11 cellular contexts compared by ENCODE assay signal in the genomic region with DNA sequence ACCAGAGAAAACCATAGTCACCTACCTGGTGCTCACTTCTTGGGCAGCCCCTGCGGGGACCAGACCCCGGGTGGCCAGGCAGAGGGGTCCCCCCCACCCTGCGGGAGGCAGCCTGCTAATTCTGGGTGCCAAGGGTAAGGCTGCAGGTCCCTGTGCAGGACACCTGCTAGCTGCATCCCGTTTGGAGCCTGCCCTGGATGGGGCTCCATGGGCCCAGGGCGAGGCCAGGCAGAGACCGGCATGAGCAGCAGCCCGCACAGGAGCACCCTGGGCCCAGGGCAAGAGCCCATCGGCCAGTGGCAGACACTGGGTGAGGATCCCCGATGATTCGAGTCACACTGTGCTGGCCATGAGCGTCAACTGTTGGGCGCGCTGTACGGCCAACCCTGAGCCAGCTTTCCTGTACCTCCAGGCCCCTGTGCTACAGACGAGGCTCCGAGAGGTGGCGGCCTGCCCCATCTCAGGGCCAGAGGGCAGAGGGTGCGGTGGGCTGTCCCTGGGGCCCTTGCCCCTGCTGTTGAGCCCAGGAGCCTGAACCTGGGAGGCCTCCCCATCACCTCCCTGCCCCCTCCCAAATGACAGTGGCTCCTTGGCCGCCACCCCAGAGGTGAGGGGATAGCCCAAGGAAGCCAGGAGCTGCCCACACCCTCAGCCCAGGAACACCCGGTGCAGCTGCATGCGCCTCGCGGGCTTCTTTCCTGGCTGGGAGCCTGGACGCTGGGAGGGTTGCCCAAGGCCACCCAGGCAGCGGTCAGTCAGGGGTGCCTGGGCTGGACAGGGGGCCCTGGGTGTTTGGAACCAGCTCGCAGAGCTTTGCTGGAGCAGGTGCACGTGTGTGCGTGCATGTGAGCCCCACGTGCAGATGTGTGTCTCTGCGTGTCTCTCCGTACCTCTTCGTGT. TPM values are rescaled to one million over a fixed set of nuclear protein-coding genes. Genes with fewer than 3 reads are reported as not detected.
DNase-seq lines count a peak whose midpoint lies in the region; TF ChIP-seq lines count a peak whose summit lies in the region.
"Had no signal": no experiment of that assay in that cellular context is flagged by ENCODE, and none has a peak within 500 bp of the region (broad histone marks: within the 10 kb centered on the region; RNA-seq: fewer than 3 reads in every experiment).

No MANE protein-coding gene starts in this region.

- TF ChIP-seq EP300 in transverse colon (IDR thresholded peaks at IDR 0.05; ENCODE audit: low read depth): no peak

- no peak overlapping the region for H3K27ac ChIP-seq in endodermal cell (ENCODE audit: low read depth, low read length)
- no peak overlapping the region for H3K27ac ChIP-seq in transverse colon

- H3K36me3 ChIP-seq in endodermal cell (ENCODE audit: control insufficient read depth, insufficient read depth, low read length) (no peaks in the 10 kb centered on the region), transverse colon (no peaks in the 10 kb centered on the region)

- peak; percentile 23 for DNase-seq in activated T-cell treated with anti-CD3 and anti-CD28 coated beads, Interleukin-2, amount 50 U/mL, for 24 hours
- no peak for DNase-seq in activated T-cell treated with anti-CD3 and anti-CD28 coated beads, Interleukin-2, amount 50 U/mL, for 48 hours
- DNase-seq in endodermal cell: peak; percentile 61
- peak; percentile 16 for DNase-seq in midbrain (lab: John Stamatoyannopoulos, UW)
- peak; percentile 11 for DNase-seq in transverse colon
- DNase-seq in GM20000 (ENCODE audit: low spot score): no peak
- no peak for DNase-seq in NOMO-1 treated with DMSO at 0.1 percent for 48 hours (lab: John Stamatoyannopoulos, UW; ENCODE audit: unreplicated experiment)
- DNase-seq in activated CD4-positive, alpha-beta T cell treated with anti-CD3 and anti-CD28 coated beads, Interleukin-2, amount 50 U/mL, for 48 hours: no peak
- DNase-seq: ACHN; activated CD4-positive, alpha-beta T cell treated with anti-CD3 and anti-CD28 coated beads, Interleukin-2, amount 50 U/mL, for 1 hour; naive B cell had no signal

- intact Hi-C loops in transverse colon (cut with DNase I; ENCODE audit: low total_unique reads): loop anchor here (5.0 kb wide), 1 partner anchor 151 kb away; no protein-coding TSS in a partner anchor

- H3K36me3 Mint-ChIP-seq in activated T-cell treated with anti-CD3 and anti-CD28 coated beads, Interleukin-2, amount 50 U/mL, for 24 hours (ENCODE audit: low read depth): no peaks in the 10 kb centered on the region
- no peaks in the 10 kb centered on the region for H3K36me3 Mint-ChIP-seq in endodermal cell (ENCODE audit: low read depth)

- H3K4me3 Mint-ChIP-seq in activated T-cell treated with anti-CD3 and anti-CD28 coated beads, Interleukin-2, amount 50 U/mL, for 24 hours: no peak overlapping the region
- H3K4me3 Mint-ChIP-seq in endodermal cell: no peak overlapping the region

- H3K4me1 Mint-ChIP-seq in activated T-cell treated with anti-CD3 and anti-CD28 coated beads, Interleukin-2, amount 50 U/mL, for 24 hours (ENCODE audit: low read depth): no peaks in the 10 kb centered on the region
- H3K4me1 Mint-ChIP-seq in endodermal cell: no peaks in the 10 kb centered on the region

- WGBS in endodermal cell (ENCODE audit: insufficient coverage in 1 of 2, insufficient read length in 1 of 2), 2 experiments: 91 to 93% methylated on average over 16 to 32 of the region's 32 CpGs
- WGBS in transverse colon (ENCODE audit: low coverage in 1 of 2), 2 donors: 83% methylated on average over 28 of the region's 32 CpGs; no CpG with 5 or more reads in 1 of the 2 donors

- H3K4me3 ChIP-seq in endodermal cell (ENCODE audit: low read length) (no peak overlapping the region), transverse colon (no peak overlapping the region)

- no peak overlapping the region for H3K27ac Mint-ChIP-seq in activated T-cell treated with anti-CD3 and anti-CD28 coated beads, Interleukin-2, amount 50 U/mL, for 24 hours
- no peak overlapping the region for H3K27ac Mint-ChIP-seq in endodermal cell

- peaks cover 60% of the 10 kb centered on the region for H3K27me3 Mint-ChIP-seq in activated T-cell treated with anti-CD3 and anti-CD28 coated beads, Interleukin-2, amount 50 U/mL, for 24 hours
- peaks cover 14% of the 10 kb centered on the region for H3K27me3 Mint-ChIP-seq in endodermal cell (ENCODE audit: insufficient read depth)

- TF ChIP-seq POLR2A in transverse colon (IDR thresholded peaks at IDR 0.05): no peak

- H3K9me3 ChIP-seq in endodermal cell (ENCODE audit: control insufficient read depth, low read length) (no peaks in the 10 kb centered on the region), transverse colon (no peaks in the 10 kb centered on the region)

- H3K9ac ChIP-seq in endodermal cell (ENCODE audit: extremely low read depth, low read length, poor library complexity, severe bottlenecking): no peak overlapping the region

- H3K27me3 ChIP-seq in endodermal cell (ENCODE audit: control insufficient read depth, insufficient read depth, low read length, poor library complexity, severe bottlenecking) (no peaks in the 10 kb centered on the region), transverse colon (peaks cover 21% of the 10 kb centered on the region)

- H3K9me3 Mint-ChIP-seq in activated T-cell treated with anti-CD3 and anti-CD28 coated beads, Interleukin-2, amount 50 U/mL, for 24 hours: no peaks in the 10 kb centered on the region
- no peaks in the 10 kb centered on the region for H3K9me3 Mint-ChIP-seq in endodermal cell
- H3K9me3 Mint-ChIP-seq: naive B cell had no signal

- in situ Hi-C loops in transverse colon (cut with MboI; ENCODE audit: low pct_ligation_motif_present in 1 of 4, low pct_unique_long_range_greater_than_20kb in 1 of 4, low sequenced_read_pairs in 3 of 4): loop anchor here in 1 of 4 donors (10.0 kb wide), 1 partner anchor 153 kb away; no protein-coding TSS in a partner anchor

- H3K4me1 ChIP-seq in endodermal cell (ENCODE audit: control insufficient read depth, insufficient read depth, low read length) (peaks cover 5% of the 10 kb centered on the region), transverse colon (peaks cover 5 to 13% (median 11%) of the 10 kb centered on the region in 4 donors)

- TF ChIP-seq CTCF in endodermal cell (conservative IDR thresholded peaks at IDR 0.05) (no peak), transverse colon (IDR thresholded peaks at IDR 0.05) (no peak), GM20000 (IDR thresholded peaks at IDR 0.05; ENCODE audit: extremely low read depth, missing control alignments) (no peak)

RNA-seq across cellular contexts. Expression of a gene that starts 47.7 kb away (rescaled TPM):
- total RNA-seq in endodermal cell (under 1 TPM; 0.55 to 0.57 TPM), transverse colon (under 1 TPM; 0.27 to 0.75 (median 0.52) TPM)
- 4.1 TPM for polyA plus RNA-seq in endodermal cell (2013, experiment 1 of 2)
- 4.8 TPM for polyA plus RNA-seq in endodermal cell (2013, experiment 2 of 2)

Comparison
In these comparisons a context has a peak if more than half of its experiments do, and no peak if none do; other contexts are left out.
1. DNase-seq: peak in activated T-cell treated with anti-CD3 and anti-CD28 coated beads, Interleukin-2, amount 50 U/mL, for 24 hours (single experiment), endodermal cell (single experiment), midbrain (single experiment) and transverse colon (single experiment); none in activated T-cell treated with anti-CD3 and anti-CD28 coated beads, Interleukin-2, amount 50 U/mL, for 48 hours (0 of 2), GM20000 (single experiment), NOMO-1 treated with DMSO at 0.1 percent for 48 hours (single experiment) and activated CD4-positive, alpha-beta T cell treated with anti-CD3 and anti-CD28 coated beads, Interleukin-2, amount 50 U/mL, for 48 hours (0 of 2).